In the genomic region with DNA sequence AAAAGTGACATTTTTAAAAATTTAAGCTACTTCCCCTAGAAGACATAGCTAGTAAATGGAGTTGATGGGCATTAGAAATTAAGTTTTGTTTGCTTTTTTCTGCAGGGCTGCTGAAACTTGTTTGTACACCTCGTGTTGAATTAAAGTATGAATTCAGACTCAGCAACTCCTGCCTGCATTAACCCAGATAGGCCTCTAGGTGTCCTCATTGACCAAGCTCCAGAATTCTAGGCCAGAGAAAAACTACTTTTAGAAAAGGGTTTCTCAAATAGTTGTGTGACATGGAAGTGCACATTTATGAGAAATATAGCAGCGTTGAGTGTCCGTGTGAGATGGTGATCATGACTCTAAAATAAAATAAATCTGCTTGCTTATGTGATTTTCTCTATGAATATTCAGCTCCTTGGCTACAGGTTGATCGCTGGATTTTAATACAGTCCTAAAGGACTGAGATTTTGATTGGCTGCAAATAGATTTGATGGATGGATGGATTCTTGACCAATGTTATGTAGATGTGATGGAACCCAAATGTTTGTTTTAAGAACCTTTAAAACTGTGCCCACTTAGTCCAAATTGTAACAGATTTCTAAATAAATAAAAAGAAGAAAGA, we compare ENCODE assay signal across 8 cellular contexts. TPM values are rescaled to one million over a fixed set of nuclear protein-coding genes. Genes with fewer than 3 reads are reported as not detected.
DNase-seq lines count a peak whose midpoint lies in the region; ATAC-seq and TF ChIP-seq lines count a peak whose summit lies in the region.

No MANE protein-coding gene starts in this region.

- H3K4me3 Mint-ChIP-seq in activated naive CD8-positive, alpha-beta T cell treated with anti-CD3 and anti-CD28 coated beads, Interleukin-2, amount 10 ng/mL, durations not matched to agents 7 days and 5 days: no peak overlapping the region

- H3K4me3 ChIP-seq in HEK293 (ENCODE audit: low read depth, low read length) (no peak overlapping the region), heart right ventricle (no peak overlapping the region)

- peaks cover 1% of the 10 kb centered on the region for H3K4me1 Mint-ChIP-seq in activated naive CD8-positive, alpha-beta T cell treated with anti-CD3 and anti-CD28 coated beads, Interleukin-2, amount 10 ng/mL, durations not matched to agents 7 days and 5 days

- H3K27ac Mint-ChIP-seq in activated naive CD8-positive, alpha-beta T cell treated with anti-CD3 and anti-CD28 coated beads, Interleukin-2, amount 10 ng/mL, durations not matched to agents 7 days and 5 days: no peak overlapping the region

- H3K27ac ChIP-seq in HEK293 (ENCODE audit: extremely low read depth, low read depth, low read length) (no peak overlapping the region), heart right ventricle (no peak overlapping the region)

- POLR2A ChIA-PET in HEK293 (lab: Yijun Ruan, JAX): interaction anchor here (0.6 kb wide), 1 partner anchor 268 kb away, joined by 3 read pairs; no protein-coding TSS in a partner anchor
- POLR2A ChIA-PET in activated naive CD8-positive, alpha-beta T cell treated with anti-CD3 and anti-CD28 coated beads, Interleukin-2, amount 10 ng/mL, durations not matched to agents 7 days and 5 days (lab: Charles Lee): interaction anchor here (0.7 to 1.3 kb wide), 2 partner anchors 143 to 145 kb away, joined by 3 to 8 read pairs; no protein-coding TSS in a partner anchor

- no peaks in the 10 kb centered on the region for H3K36me3 Mint-ChIP-seq in activated naive CD8-positive, alpha-beta T cell treated with anti-CD3 and anti-CD28 coated beads, Interleukin-2, amount 10 ng/mL, durations not matched to agents 7 days and 5 days

- WGBS in heart right ventricle, 2 donors: 24 to 27% methylated on average over 4 of the region's 4 CpGs

- peaks cover 2% of the 10 kb centered on the region for H3K27me3 Mint-ChIP-seq in activated naive CD8-positive, alpha-beta T cell treated with anti-CD3 and anti-CD28 coated beads, Interleukin-2, amount 10 ng/mL, durations not matched to agents 7 days and 5 days

- H3K36me3 ChIP-seq in HEK293 (ENCODE audit: control insufficient read depth in 2 of 2, insufficient read depth in 1 of 2, low read length in 2 of 2): no peaks in the 10 kb centered on the region
- H3K36me3 ChIP-seq in heart right ventricle: no peaks in the 10 kb centered on the region

- H3K9me3 Mint-ChIP-seq in activated naive CD8-positive, alpha-beta T cell treated with anti-CD3 and anti-CD28 coated beads, Interleukin-2, amount 10 ng/mL, durations not matched to agents 7 days and 5 days: no peaks in the 10 kb centered on the region

- intact Hi-C loops in heart right ventricle (cut with DNase I): loop anchor here in 9 of 10 donors (1.0 to 10.0 kb wide), 11 partner anchors 144 to 511 kb away; no protein-coding TSS in a partner anchor

- no peaks in the 10 kb centered on the region for H3K9me3 ChIP-seq in HEK293 (ENCODE audit: control insufficient read depth, insufficient read depth, low read depth, low read length)
- no peaks in the 10 kb centered on the region for H3K9me3 ChIP-seq in heart right ventricle

- DNase-seq in NCI-H2029 treated with DMSO at 0.1 percent for 48 hours (lab: John Stamatoyannopoulos, UW) (peak; percentile 42), NCI-H2029 (lab: John Stamatoyannopoulos, UW) (no peak), NCI-H774 (lab: John Stamatoyannopoulos, UW) (peak; percentile 2), heart right ventricle (peak in 1 of 2 donors; percentile 25), renal cortical epithelial cell (ENCODE audit: low read depth) (peak; percentile 45)
- no peak for DNase-seq in activated naive CD8-positive, alpha-beta T cell treated with anti-CD3 and anti-CD28 coated beads, Interleukin-2, amount 10 ng/mL, durations not matched to agents 7 days and 5 days

- CTCF ChIA-PET in HEK293 (lab: Yijun Ruan, JAX): interaction anchor here (0.6 to 6.2 kb wide), 40 partner anchors 9 to 510 kb away, joined by 3 to 173 read pairs (median 4); no protein-coding TSS in a partner anchor

- H3K4me1 ChIP-seq in HEK293 (ENCODE audit: control insufficient read depth, insufficient read depth, low read length) (no peaks in the 10 kb centered on the region), heart right ventricle (peaks cover 0 to 8% (median 0%) of the 10 kb centered on the region in 9 donors)

- ATAC-seq in activated naive CD8-positive, alpha-beta T cell treated with anti-CD3 and anti-CD28 coated beads, Interleukin-2, amount 10 ng/mL, durations not matched to agents 7 days and 5 days (ENCODE audit: low read depth): peak; percentile 58
- ATAC-seq in heart right ventricle: peak in 7 of 8 donors; percentile 25 to 65 (median 56)
- ATAC-seq in HG02759 (IDR thresholded peaks at IDR 0.05; ENCODE audit: unreplicated experiment): no peak

- H3K27me3 ChIP-seq in heart right ventricle: no peaks in the 10 kb centered on the region

- peak; percentile 49 for TF ChIP-seq CTCF in HEK293 (tag by site-specific recombination; IDR thresholded peaks at IDR 0.05)
- peak; percentile 83 to 100 (median 95) for TF ChIP-seq CTCF in heart right ventricle (IDR thresholded peaks at IDR 0.05)

TF ChIP-seq in HEK293, 187 proteins besides CTCF, POLR2A, EP300 and RAD21:
- TF ChIP-seq ZNF660 (tag by site-specific recombination; IDR thresholded peaks at IDR 0.05): peak; percentile 57; the same call in 1 of the 2 replicates
- no peak for TF ChIP-seq ZNF146 (tag by site-specific recombination; IDR thresholded peaks at IDR 0.05)
- TF ChIP-seq SCRT2 (tag by site-specific recombination; IDR thresholded peaks at IDR 0.05): 0 out of 2 replicates have a peak, but pooled peaks have one; percentile 9
- peak; percentile 69 for TF ChIP-seq PRDM6 (tag by site-specific recombination; IDR thresholded peaks at IDR 0.05)
- TF ChIP-seq ZNF670 (tag by site-specific recombination; IDR thresholded peaks at IDR 0.05; ENCODE audit: low read depth): no peak
- 0 out of 2 replicates have a peak, but pooled peaks have one; percentile 51 for TF ChIP-seq ZNF2 (tag by site-specific recombination; IDR thresholded peaks at IDR 0.05)
- TF ChIP-seq ZNF654 (tag by site-specific recombination; IDR thresholded peaks at IDR 0.05; ENCODE audit: low read depth): peak; percentile 80

RNA-seq across cellular contexts. Expression of gene LMOD3, which starts 39.3 kb away (rescaled TPM):
- total RNA-seq in activated naive CD8-positive, alpha-beta T cell treated with anti-CD3 and anti-CD28 coated beads, Interleukin-2, amount 10 ng/mL, durations not matched to agents 7 days and 5 days: not detected
- total RNA-seq in heart right ventricle (100 to 1,000 TPM; 122 to 240 (median 188) TPM), renal cortical epithelial cell (not detected in 2 replicates)
- polyA plus RNA-seq in heart right ventricle: 10 to 100 TPM; 28.6 to 96.1 TPM

Comparison
In these comparisons a context has a peak if more than half of its experiments do, and no peak if none do; other contexts are left out.
1. DNase-seq: peak in NCI-H2029 treated with DMSO at 0.1 percent for 48 hours (single experiment), NCI-H774 (single experiment) and renal cortical epithelial cell (single experiment); none in NCI-H2029 (single experiment) and activated naive CD8-positive, alpha-beta T cell treated with anti-CD3 and anti-CD28 coated beads, Interleukin-2, amount 10 ng/mL, durations not matched to agents 7 days and 5 days (single experiment).
2. RNA of gene LMOD3, which starts 39.3 kb away (total RNA-seq): 122 to 240 TPM in heart right ventricle; not detected in activated naive CD8-positive, alpha-beta T cell treated with anti-CD3 and anti-CD28 coated beads, Interleukin-2, amount 10 ng/mL, durations not matched to agents 7 days and 5 days and not detected in renal cortical epithelial cell; every median in the first group is over 100 times any median in the second.